ENCODE assay signal across 17 cellular contexts in the genomic region with DNA sequence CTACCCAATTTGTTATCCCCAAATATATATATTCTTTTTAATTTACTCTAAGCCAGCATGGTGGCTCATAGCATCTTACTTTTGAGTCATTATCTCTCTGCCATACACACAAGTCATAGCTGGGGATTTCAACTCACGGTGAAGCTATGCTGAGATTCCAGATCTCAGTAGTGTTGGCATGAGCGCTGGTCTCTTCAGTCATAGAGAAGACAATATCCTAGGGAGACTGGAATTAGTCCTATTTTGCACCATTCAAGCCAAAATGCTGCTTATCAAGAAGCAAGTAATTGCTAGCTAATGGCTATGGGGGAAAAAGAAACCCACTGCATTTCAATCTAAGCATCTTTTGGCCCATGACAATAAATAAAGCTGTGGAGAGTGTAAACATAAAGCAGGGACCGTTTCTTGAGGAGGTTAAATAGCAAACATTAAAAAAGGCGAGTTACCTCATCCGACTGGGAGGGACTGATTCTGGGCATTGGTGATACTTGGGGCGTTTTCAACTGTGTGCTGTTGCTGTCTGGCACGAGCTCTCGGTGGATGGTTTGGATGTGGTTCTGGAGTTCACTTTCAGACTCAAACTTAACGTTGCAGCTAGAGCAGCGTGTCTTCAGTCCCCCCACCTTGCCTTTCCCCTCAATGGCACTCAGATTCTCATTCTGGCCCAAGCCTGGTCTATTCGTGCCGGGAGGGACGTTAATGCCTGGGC.
"Had no signal": no experiment of that assay in that cellular context is flagged by ENCODE, and none has a peak within 500 bp of the region (broad histone marks: within the 10 kb centered on the region; RNA-seq: fewer than 3 reads in every experiment).

No MANE protein-coding gene starts in this region.

- H3K9me3 ChIP-seq: testis, upper lobe of left lung had no signal

- H2AFZ ChIP-seq: parathyroid adenoma had no signal

- H3K4me3 ChIP-seq: lung, SK-N-MC, testis, upper lobe of left lung had no signal

- H3K27me3 ChIP-seq: testis, upper lobe of left lung had no signal

- H3K4me1 ChIP-seq: parathyroid adenoma, testis had no signal

- H3K79me2 ChIP-seq: parathyroid adenoma had no signal

- H3K27ac ChIP-seq: parathyroid adenoma, SK-N-MC, testis, upper lobe of left lung had no signal

- ATAC-seq: esophagus mucosa; stimulated activated naive CD8-positive, alpha-beta T cell treated with anti-CD3 and anti-CD28 coated beads, Interleukin-15, amount 100 ng/mL, for 72 hours; T-cell had no signal

- DNase-seq: activated CD4-positive, CD25-positive, alpha-beta regulatory T cell treated with anti-CD3 and anti-CD28 coated beads, Interleukin-2, amount 50 U/mL, for 72 hours; activated naive CD4-positive, alpha-beta T cell treated with Interleukin-2 at 50 U/mL for 16 hours; activated T-cell treated with anti-CD3 and anti-CD28 coated beads for 4 hours; foreskin melanocyte; immature natural killer cell; naive B cell; retina; small intestine; stimulated activated naive CD8-positive, alpha-beta T cell treated with anti-CD3 and anti-CD28 coated beads, Interleukin-15, amount 100 ng/mL, for 72 hours; T-cell; T-helper 9 cell; testis; upper lobe of left lung had no signal

- H3K9ac ChIP-seq: parathyroid adenoma had no signal
